In genomic region chr10:75663947-75664664, GRCh38 we compare ENCODE assay signal across 16 cellular contexts.
A peak's percentile ranks its signal among the peaks of the same experiment; 100 is the strongest.
DNase-seq lines count a peak whose midpoint lies in the region; ATAC-seq and TF ChIP-seq lines count a peak whose summit lies in the region.
"Had no signal": no experiment of that assay in that cellular context is flagged by ENCODE, and none has a peak within 500 bp of the region (broad histone marks: within the 10 kb centered on the region; RNA-seq: fewer than 3 reads in every experiment).

No MANE protein-coding gene starts in this region.

- peaks cover 2% of the 10 kb centered on the region for H3K27me3 Mint-ChIP-seq in endodermal cell (ENCODE audit: insufficient read depth)
- peaks cover 3 to 26% (median 7%) of the 10 kb centered on the region in 5 donors for H3K27me3 Mint-ChIP-seq in naive thymus-derived CD4-positive, alpha-beta T cell

- no peak for TF ChIP-seq EP300 in sigmoid colon (IDR thresholded peaks at IDR 0.05)

- H3K27me3 ChIP-seq in right cardiac atrium (ENCODE audit: control insufficient read depth, insufficient read depth), result no peaks in the 10 kb centered on the region
- H3K27me3 ChIP-seq in sigmoid colon, result no peaks in the 10 kb centered on the region
- H3K27me3 ChIP-seq in endodermal cell (ENCODE audit: control insufficient read depth, insufficient read depth, low read length, poor library complexity, severe bottlenecking), result no peaks in the 10 kb centered on the region
- no peaks in the 10 kb centered on the region for H3K27me3 ChIP-seq in naive thymus-derived CD4-positive, alpha-beta T cell (ENCODE audit: control insufficient read depth in 2 of 2, insufficient read depth in 2 of 2, low read length in 2 of 2)
- H3K27me3 ChIP-seq: colonic mucosa, upper lobe of left lung had no signal

- H3K9ac ChIP-seq in endodermal cell (ENCODE audit: extremely low read depth, low read length, poor library complexity, severe bottlenecking), result no peak overlapping the region

- no peak for TF ChIP-seq POLR2A in sigmoid colon (IDR thresholded peaks at IDR 0.05)

- H3K36me3 Mint-ChIP-seq in endodermal cell (ENCODE audit: low read depth), result no peaks in the 10 kb centered on the region
- no peaks in the 10 kb centered on the region for H3K36me3 Mint-ChIP-seq in naive thymus-derived CD4-positive, alpha-beta T cell
- H3K36me3 Mint-ChIP-seq: activated naive CD8-positive, alpha-beta T cell treated with anti-CD3 and anti-CD28 coated beads for 36 hours had no signal

- POLR2A ChIA-PET in naive thymus-derived CD4-positive, alpha-beta T cell (lab: Charles Lee), result no interaction called here

- no peak overlapping the region for H3K4me3 ChIP-seq in choroid plexus epithelial cell (ENCODE audit: low read depth, low read length)
- no peak overlapping the region for H3K4me3 ChIP-seq in right cardiac atrium (ENCODE audit: low read length)
- no peak overlapping the region for H3K4me3 ChIP-seq in sigmoid colon
- H3K4me3 ChIP-seq in endodermal cell (ENCODE audit: low read length), result no peak overlapping the region
- H3K4me3 ChIP-seq in naive thymus-derived CD4-positive, alpha-beta T cell (ENCODE audit: low read length), result no peak overlapping the region
- H3K4me3 ChIP-seq: colonic mucosa, upper lobe of left lung had no signal

- no peak overlapping the region for H3K27ac Mint-ChIP-seq in endodermal cell
- no peak overlapping the region for H3K27ac Mint-ChIP-seq in naive thymus-derived CD4-positive, alpha-beta T cell
- H3K27ac Mint-ChIP-seq: activated CD4-positive, alpha-beta T cell treated with anti-CD3 and anti-CD28 coated beads for 36 hours; activated naive CD8-positive, alpha-beta T cell treated with anti-CD3 and anti-CD28 coated beads for 36 hours; T-helper 17 cell had no signal

- intact Hi-C loops in right cardiac atrium (cut with DNase I) (no loop called here), sigmoid colon (cut with DNase I) (loop anchor here (2.0 to 10.0 kb wide), 2 partner anchors 261 to 421 kb away; no protein-coding TSS in a partner anchor)
- intact Hi-C loops in naive thymus-derived CD4-positive, alpha-beta T cell (cut with micrococcal nuclease), result no loop called here

- no peaks in the 10 kb centered on the region for H3K36me3 ChIP-seq in sigmoid colon
- no peaks in the 10 kb centered on the region for H3K36me3 ChIP-seq in endodermal cell (ENCODE audit: control insufficient read depth, insufficient read depth, low read length)
- H3K36me3 ChIP-seq in naive thymus-derived CD4-positive, alpha-beta T cell (ENCODE audit: control insufficient read depth in 2 of 3, insufficient read depth in 3 of 3, low read length in 3 of 3), result no peaks in the 10 kb centered on the region
- H3K36me3 ChIP-seq: colonic mucosa, upper lobe of left lung had no signal

- no peak overlapping the region for H3K4me3 Mint-ChIP-seq in endodermal cell
- H3K4me3 Mint-ChIP-seq in naive thymus-derived CD4-positive, alpha-beta T cell, result no peak overlapping the region
- H3K4me3 Mint-ChIP-seq: activated CD4-positive, alpha-beta T cell treated with anti-CD3 and anti-CD28 coated beads for 36 hours; activated naive CD8-positive, alpha-beta T cell treated with anti-CD3 and anti-CD28 coated beads for 36 hours; T-helper 17 cell had no signal

- CTCF ChIA-PET in naive thymus-derived CD4-positive, alpha-beta T cell (lab: Charles Lee), result no interaction called here

- 49% methylated on average over 3 of the region's 3 CpGs for WGBS in right cardiac atrium
- 84 to 89% methylated on average over 3 of the region's 3 CpGs for WGBS in sigmoid colon, 2 donors
- 93 to 100% methylated on average over 3 of the region's 3 CpGs for WGBS in endodermal cell (ENCODE audit: insufficient coverage in 1 of 2, insufficient read length in 1 of 2), 2 experiments

- no peaks in the 10 kb centered on the region for H3K4me1 Mint-ChIP-seq in endodermal cell
- no peaks in the 10 kb centered on the region for H3K4me1 Mint-ChIP-seq in naive thymus-derived CD4-positive, alpha-beta T cell
- H3K4me1 Mint-ChIP-seq: activated CD4-positive, alpha-beta T cell treated with anti-CD3 and anti-CD28 coated beads for 36 hours; activated naive CD8-positive, alpha-beta T cell treated with anti-CD3 and anti-CD28 coated beads for 36 hours; T-helper 17 cell had no signal

- H3K9me3 ChIP-seq in right cardiac atrium (ENCODE audit: control insufficient read depth, low read length), result no peaks in the 10 kb centered on the region
- no peaks in the 10 kb centered on the region for H3K9me3 ChIP-seq in sigmoid colon
- H3K9me3 ChIP-seq in endodermal cell (ENCODE audit: control insufficient read depth, low read length), result no peaks in the 10 kb centered on the region
- H3K9me3 ChIP-seq in naive thymus-derived CD4-positive, alpha-beta T cell (ENCODE audit: control insufficient read depth in 2 of 3, low read length in 3 of 3), result no peaks in the 10 kb centered on the region
- H3K9me3 ChIP-seq: colonic mucosa, upper lobe of left lung had no signal

- H3K4me1 ChIP-seq in right cardiac atrium (ENCODE audit: control insufficient read depth, insufficient read depth, low read length), result peaks cover 8% of the 10 kb centered on the region
- peaks cover 0 to 47% (median 33%) of the 10 kb centered on the region in 4 donors for H3K4me1 ChIP-seq in sigmoid colon
- H3K4me1 ChIP-seq in endodermal cell (ENCODE audit: control insufficient read depth, insufficient read depth, low read length), result no peaks in the 10 kb centered on the region
- H3K4me1 ChIP-seq in naive thymus-derived CD4-positive, alpha-beta T cell (ENCODE audit: control insufficient read depth in 2 of 2, insufficient read depth in 2 of 2, low read length in 2 of 2), result no peaks in the 10 kb centered on the region
- H3K4me1 ChIP-seq: colonic mucosa, foreskin keratinocyte had no signal

- H3K27ac ChIP-seq in right cardiac atrium (ENCODE audit: low read length), result peak overlapping the region; percentile 81
- H3K27ac ChIP-seq in sigmoid colon, result peak overlapping the region; percentile 72 to 86 (median 82)
- H3K27ac ChIP-seq in endodermal cell (ENCODE audit: low read depth, low read length), result no peak overlapping the region
- H3K27ac ChIP-seq in naive thymus-derived CD4-positive, alpha-beta T cell (ENCODE audit: low read depth, low read length), result no peak overlapping the region
- H3K27ac ChIP-seq: foreskin keratinocyte had no signal

- DNase-seq in AG08396 (ENCODE audit: low spot score) (peak; percentile 23), choroid plexus epithelial cell (ENCODE audit: low read depth) (peak; percentile 36), right cardiac atrium (peak in 1 of 3 donors; percentile 36), sigmoid colon (no peak), endodermal cell (no peak)
- no peak for DNase-seq in naive thymus-derived CD4-positive, alpha-beta T cell
- DNase-seq in effector CD4-positive, alpha-beta T cell, result no peak
- DNase-seq: activated CD4-positive, alpha-beta T cell treated with anti-CD3 and anti-CD28 coated beads for 36 hours; activated naive CD8-positive, alpha-beta T cell treated with anti-CD3 and anti-CD28 coated beads for 36 hours; colonic mucosa; foreskin keratinocyte; NCI-H187; NCI-H69; T-helper 17 cell had no signal

- H3K9me3 Mint-ChIP-seq in endodermal cell, result no peaks in the 10 kb centered on the region
- H3K9me3 Mint-ChIP-seq in naive thymus-derived CD4-positive, alpha-beta T cell, result no peaks in the 10 kb centered on the region
- H3K9me3 Mint-ChIP-seq: activated naive CD8-positive, alpha-beta T cell treated with anti-CD3 and anti-CD28 coated beads for 36 hours had no signal

- TF ChIP-seq CTCF in choroid plexus epithelial cell (conservative IDR thresholded peaks at IDR 0.05; ENCODE audit: low read depth, low read length), result no peak
- no peak for TF ChIP-seq CTCF in sigmoid colon (IDR thresholded peaks at IDR 0.05)
- TF ChIP-seq CTCF in endodermal cell (conservative IDR thresholded peaks at IDR 0.05), result no peak

- peak; percentile 79 to 82 for ATAC-seq in right cardiac atrium
- ATAC-seq in GM18867 (IDR thresholded peaks at IDR 0.05; ENCODE audit: unreplicated experiment), result no peak
- no peak for ATAC-seq in naive thymus-derived CD4-positive, alpha-beta T cell
- ATAC-seq: activated CD4-positive, alpha-beta T cell treated with anti-CD3 and anti-CD28 coated beads for 36 hours; foreskin keratinocyte; T-helper 17 cell had no signal

Comparison
In these comparisons a context has a peak if more than half of its experiments do, and no peak if none do; other contexts are left out.
1. DNase-seq: peak in AG08396 (single experiment) and choroid plexus epithelial cell (single experiment); none in sigmoid colon (single experiment), endodermal cell (single experiment), naive thymus-derived CD4-positive, alpha-beta T cell (0 of 9) and effector CD4-positive, alpha-beta T cell (single experiment).
2. ATAC-seq: peak in right cardiac atrium (2 of 2); none in GM18867 (single experiment) and naive thymus-derived CD4-positive, alpha-beta T cell (single experiment).
3. H3K27ac ChIP-seq: peak in right cardiac atrium (single experiment) and sigmoid colon (4 of 4); none in endodermal cell (single experiment) and naive thymus-derived CD4-positive, alpha-beta T cell (single experiment).